1 cellular context compared by ENCODE assay signal in genomic region chr2:98913916-98914712, GRCh38.
TF ChIP-seq lines count a peak whose summit lies in the region.

No MANE protein-coding gene starts in this region.

TF ChIP-seq in SK-N-SH treated with all-trans-retinoic acid at 6 μM for 48 hours, 23 proteins besides CTCF, POLR2A, EP300 and RAD21 (continued from another document):
- no peak for TF ChIP-seq CSRNP3 (CRISPR knock-in tag; IDR thresholded peaks at IDR 0.05)
- TF ChIP-seq ZNF70 (CRISPR knock-in tag; IDR thresholded peaks at IDR 0.05): no peak
- TF ChIP-seq CSDC2 (CRISPR knock-in tag; IDR thresholded peaks at IDR 0.05): no peak
